Comparison of ENCODE assay signal across 16 cellular contexts in the genomic region with DNA sequence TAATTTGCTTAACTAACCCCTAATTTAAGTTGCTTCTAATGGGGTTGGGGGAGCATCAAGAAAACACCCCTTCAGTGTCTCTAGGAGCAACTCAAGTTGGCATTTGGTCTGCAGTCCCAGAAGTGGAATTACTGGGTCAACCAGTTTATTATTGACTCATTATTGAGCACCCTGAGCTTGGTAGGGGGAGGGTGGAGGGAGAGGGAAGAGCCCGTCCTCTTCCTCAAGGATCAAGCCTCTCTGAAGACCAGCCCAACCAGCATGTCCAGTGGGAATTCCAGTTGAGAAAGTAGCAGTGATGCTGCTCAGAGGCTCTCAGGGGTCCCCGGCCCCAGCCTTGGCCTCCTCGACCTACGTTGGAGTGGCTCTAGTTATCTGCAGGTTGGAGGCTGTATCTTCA. TPM values are rescaled to one million over a fixed set of nuclear protein-coding genes. Genes with fewer than 3 reads are reported as not detected.
"Had no signal": no experiment of that assay in that cellular context is flagged by ENCODE, and none has a peak within 500 bp of the region (broad histone marks: within the 10 kb centered on the region; RNA-seq: fewer than 3 reads in every experiment).

No MANE protein-coding gene starts in this region.

- FAIRE-seq: astrocyte had no signal

- H3K9me3 ChIP-seq: testis had no signal

- H3K4me1 ChIP-seq: testis had no signal

- H3K27me3 ChIP-seq: testis had no signal

- DNase-seq: activated CD4-positive, alpha-beta T cell treated with anti-CD3 and anti-CD28 coated beads for 4 hours; activated CD8-positive, alpha-beta memory T cell treated with anti-CD3 and anti-CD28 coated beads, Interleukin-2, amount 50 U/mL, for 48 hours; activated CD8-positive, alpha-beta T cell treated with anti-CD3 and anti-CD28 coated beads for 36 hours; activated naive CD4-positive, alpha-beta T cell treated with Interleukin-2 at 50 U/mL for 16 hours; caudate nucleus; effector memory CD4-positive, alpha-beta T cell; erythroblast; mesenchymal stem cell; stimulated activated CD4-positive, alpha-beta T cell treated with anti-CD3 and anti-CD28 coated beads, Interleukin-4, amount 100 ng/mL, for 1 hour; T1000; testis had no signal

- H3K4me3 ChIP-seq: testis had no signal

- H3K27ac Mint-ChIP-seq: activated CD8-positive, alpha-beta T cell treated with anti-CD3 and anti-CD28 coated beads for 36 hours; stimulated activated naive CD8-positive, alpha-beta T cell treated with anti-CD3 and anti-CD28 coated beads, Interleukin-15, Interleukin-2, amounts not matched to agents 100 ng/mL and 50 ng/mL, for 24 hours had no signal

- H3K9me3 Mint-ChIP-seq: activated CD8-positive, alpha-beta T cell treated with anti-CD3 and anti-CD28 coated beads for 36 hours; stimulated activated naive CD8-positive, alpha-beta T cell treated with anti-CD3 and anti-CD28 coated beads, Interleukin-15, Interleukin-2, amounts not matched to agents 100 ng/mL and 50 ng/mL, for 24 hours had no signal

- H3K27ac ChIP-seq: testis had no signal

- H3K4me3 Mint-ChIP-seq: activated CD8-positive, alpha-beta T cell treated with anti-CD3 and anti-CD28 coated beads for 36 hours; stimulated activated naive CD8-positive, alpha-beta T cell treated with anti-CD3 and anti-CD28 coated beads, Interleukin-15, Interleukin-2, amounts not matched to agents 100 ng/mL and 50 ng/mL, for 24 hours had no signal

- ATAC-seq: activated CD8-positive, alpha-beta T cell treated with anti-CD3 and anti-CD28 coated beads for 36 hours; left lobe of liver had no signal

RNA-seq across cellular contexts. Expression of gene PLA2G2F, which starts 2.1 kb away (rescaled TPM):
- total RNA-seq: activated CD8-positive, alpha-beta T cell treated with anti-CD3 and anti-CD28 coated beads for 36 hours; left lobe of liver; osteocyte; testis had no signal

RNA-seq across cellular contexts. Expression of gene PLA2G2D, which starts 17.7 kb away (rescaled TPM):
- total RNA-seq: activated CD8-positive, alpha-beta T cell treated with anti-CD3 and anti-CD28 coated beads for 36 hours; astrocyte; left lobe of liver; osteocyte; urinary bladder had no signal

RNA-seq across cellular contexts. Expression of gene UBXN10, which starts 48.8 kb away (rescaled TPM):
- total RNA-seq: osteocyte had no signal

RNA-seq across cellular contexts. Expression of gene PLA2G2C, which starts 49.3 kb away (rescaled TPM):
- total RNA-seq: astrocyte, left lobe of liver, osteocyte, urinary bladder had no signal
